ENCODE assay signal across 21 cellular contexts in the genomic region with DNA sequence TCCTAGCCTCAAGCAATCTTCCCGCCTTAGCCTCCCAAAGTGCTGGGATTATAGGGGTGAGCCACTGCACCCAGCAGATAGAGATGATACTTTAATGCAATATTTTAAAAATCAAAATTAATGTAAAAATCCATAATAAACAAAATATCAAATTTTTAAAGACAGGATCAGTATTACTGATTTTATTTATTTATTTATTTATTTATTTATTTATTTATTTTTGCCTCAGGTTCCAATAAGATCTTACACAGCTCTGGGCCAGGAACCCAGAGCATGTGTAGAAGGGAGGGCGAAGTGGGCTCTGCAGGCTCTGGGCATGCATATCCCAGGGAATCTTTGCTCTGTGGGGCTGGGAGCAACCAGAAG. TPM values are rescaled to one million over a fixed set of nuclear protein-coding genes. Genes with fewer than 3 reads are reported as not detected.
DNase-seq lines count a peak whose midpoint lies in the region; TF ChIP-seq lines count a peak whose summit lies in the region.
"Had no signal": no experiment of that assay in that cellular context is flagged by ENCODE, and none has a peak within 500 bp of the region (broad histone marks: within the 10 kb centered on the region; RNA-seq: fewer than 3 reads in every experiment).

No MANE protein-coding gene starts in this region.

- no peaks in the 10 kb centered on the region for H3K27me3 ChIP-seq in HUES64 (ENCODE audit: insufficient read depth, low read length)
- no peaks in the 10 kb centered on the region for H3K27me3 ChIP-seq in brain microvascular endothelial cell (replicated peaks)
- no peaks in the 10 kb centered on the region for H3K27me3 ChIP-seq in Caco-2 (replicated peaks; ENCODE audit: control insufficient read depth, insufficient read depth, low read length)
- H3K27me3 ChIP-seq in effector memory CD4-positive, alpha-beta T cell (replicated peaks; ENCODE audit: control insufficient read depth, insufficient read depth, low read length, poor library complexity, severe bottlenecking), result no peaks in the 10 kb centered on the region
- H3K27me3 ChIP-seq: breast epithelium, MG63, right lobe of liver had no signal

- WGBS in HUES64, result 78% methylated on average over 1 of the region's 2 CpGs

- no TSS peak for BruUV-seq in Caco-2 (replicated peaks; lab: Mats Ljungman, UMichigan)

- H3K4me1 Mint-ChIP-seq in nephron (peaks cover 50% of the 10 kb centered on the region), Caco-2 (ENCODE audit: low read depth, unreplicated experiment) (peaks cover 20% of the 10 kb centered on the region)
- H3K4me1 Mint-ChIP-seq: activated CD4-positive, alpha-beta memory T cell treated with anti-CD3 and anti-CD28 coated beads, Interleukin-2, amount 10 ng/mL, durations not matched to agents 7 days and 5 days; activated naive CD8-positive, alpha-beta T cell treated with anti-CD3 and anti-CD28 coated beads, Interleukin-2, amount 50 U/mL, for 24 hours; naive B cell had no signal

- POLR2A ChIA-PET in Caco-2 (lab: Charles Lee), result no interaction called here

- H3K4me3 ChIP-seq in HUES64 (ENCODE audit: low read length), result no peak overlapping the region
- no peak overlapping the region for H3K4me3 ChIP-seq in brain microvascular endothelial cell (ENCODE audit: low read depth, low read length)
- no peak overlapping the region for H3K4me3 ChIP-seq in Caco-2 (ENCODE audit: low read depth, low read length)
- H3K4me3 ChIP-seq in effector memory CD4-positive, alpha-beta T cell (ENCODE audit: insufficient read depth, low read depth, low read length, poor library complexity, severe bottlenecking), result no peak overlapping the region
- H3K4me3 ChIP-seq: breast epithelium, coronary artery, MG63, right lobe of liver had no signal

- H3K27ac ChIP-seq in HUES64 (ENCODE audit: low read depth, low read length) (0 out of 2 replicates have a peak overlapping the region, but pooled peaks have one; percentile 19), brain microvascular endothelial cell (peak overlapping the region; percentile 50)
- H3K27ac ChIP-seq in effector memory CD4-positive, alpha-beta T cell (ENCODE audit: insufficient read depth, low read length, poor library complexity, severe bottlenecking), result no peak overlapping the region
- H3K27ac ChIP-seq: parathyroid adenoma, right lobe of liver, RWPE1 had no signal

- CTCF ChIA-PET in Caco-2 (lab: Charles Lee), result interaction anchor here (1.0 kb wide), 2 partner anchors 12 kb away, joined by 3 read pairs; no protein-coding TSS in a partner anchor

- DNase-seq in brain microvascular endothelial cell (no peak), Caco-2 (no peak), DMS114 treated with DMSO at 0.1 percent for 48 hours (lab: John Stamatoyannopoulos, UW; ENCODE audit: unreplicated experiment) (no peak), NCI-H146 treated with DMSO at 0.1 percent for 48 hours (lab: John Stamatoyannopoulos, UW; ENCODE audit: unreplicated experiment) (no peak)
- no peak for DNase-seq in effector memory CD4-positive, alpha-beta T cell
- DNase-seq: activated CD4-positive, alpha-beta memory T cell treated with anti-CD3 and anti-CD28 coated beads, Interleukin-2, amount 10 ng/mL, durations not matched to agents 7 days and 5 days; activated effector memory CD4-positive, alpha-beta T cell treated with anti-CD3 and anti-CD28 coated beads, Interleukin-2, amount 50 U/mL, for 16 hours; activated naive CD8-positive, alpha-beta T cell treated with anti-CD3 and anti-CD28 coated beads, Interleukin-2, amount 50 U/mL, for 24 hours; DMS79 treated with DMSO at 0.1 percent for 48 hours; naive B cell; NCI-H1436; NCI-H524 treated with DMSO at 0.1 percent for 48 hours had no signal

- H3K9me3 Mint-ChIP-seq in nephron (no peaks in the 10 kb centered on the region), Caco-2 (ENCODE audit: unreplicated experiment) (no peaks in the 10 kb centered on the region)
- H3K9me3 Mint-ChIP-seq: activated CD4-positive, alpha-beta memory T cell treated with anti-CD3 and anti-CD28 coated beads, Interleukin-2, amount 10 ng/mL, durations not matched to agents 7 days and 5 days; activated naive CD8-positive, alpha-beta T cell treated with anti-CD3 and anti-CD28 coated beads, Interleukin-2, amount 50 U/mL, for 24 hours; naive B cell had no signal

- in situ Hi-C loops in brain microvascular endothelial cell (cut with HindIII; ENCODE audit: low pct_ligation_motif_present, low sequenced_read_pairs), result no loop called here

- peaks cover 14% of the 10 kb centered on the region for H3K4me1 ChIP-seq in HUES64 (ENCODE audit: insufficient read depth, low read length)
- H3K4me1 ChIP-seq in Caco-2, result peaks cover 31% of the 10 kb centered on the region
- no peaks in the 10 kb centered on the region for H3K4me1 ChIP-seq in effector memory CD4-positive, alpha-beta T cell (ENCODE audit: control insufficient read depth, insufficient read depth, low read length, poor library complexity, severe bottlenecking)
- H3K4me1 ChIP-seq: breast epithelium, parathyroid adenoma, right lobe of liver had no signal

- peaks cover 2% of the 10 kb centered on the region for H3K27me3 Mint-ChIP-seq in nephron (ENCODE audit: low read depth)
- no peaks in the 10 kb centered on the region for H3K27me3 Mint-ChIP-seq in Caco-2 (ENCODE audit: insufficient read depth, unreplicated experiment)

- no peaks in the 10 kb centered on the region for H3K36me3 ChIP-seq in HUES64 (ENCODE audit: insufficient read depth, low read length)
- no peaks in the 10 kb centered on the region for H3K36me3 ChIP-seq in brain microvascular endothelial cell (replicated peaks)
- H3K36me3 ChIP-seq in Caco-2 (ENCODE audit: control insufficient read depth, insufficient read depth, low read length), result no peaks in the 10 kb centered on the region
- H3K36me3 ChIP-seq in effector memory CD4-positive, alpha-beta T cell (ENCODE audit: control insufficient read depth, insufficient read depth, low read length), result no peaks in the 10 kb centered on the region
- H3K36me3 ChIP-seq: breast epithelium, MG63, right lobe of liver had no signal

- H3K36me3 Mint-ChIP-seq in nephron (ENCODE audit: low read depth) (no peaks in the 10 kb centered on the region), Caco-2 (ENCODE audit: insufficient read depth, unreplicated experiment) (no peaks in the 10 kb centered on the region)
- H3K36me3 Mint-ChIP-seq: naive B cell had no signal

- intact Hi-C loops in Caco-2 (cut with micrococcal nuclease; ENCODE audit: unreplicated experiment), result no loop called here

- H3K27ac Mint-ChIP-seq in nephron (peak overlapping the region; percentile 83 to 92 (median 86)), Caco-2 (ENCODE audit: unreplicated experiment) (no peak overlapping the region)
- H3K27ac Mint-ChIP-seq: activated CD4-positive, alpha-beta memory T cell treated with anti-CD3 and anti-CD28 coated beads, Interleukin-2, amount 10 ng/mL, durations not matched to agents 7 days and 5 days; activated naive CD8-positive, alpha-beta T cell treated with anti-CD3 and anti-CD28 coated beads, Interleukin-2, amount 50 U/mL, for 24 hours; naive B cell had no signal

- no peak overlapping the region for H3K9ac ChIP-seq in HUES64 (ENCODE audit: low read depth, low read length)
- H3K9ac ChIP-seq: parathyroid adenoma had no signal

- H3K4me3 Mint-ChIP-seq in nephron (no peak overlapping the region), Caco-2 (ENCODE audit: unreplicated experiment) (no peak overlapping the region)
- H3K4me3 Mint-ChIP-seq: activated CD4-positive, alpha-beta memory T cell treated with anti-CD3 and anti-CD28 coated beads, Interleukin-2, amount 10 ng/mL, durations not matched to agents 7 days and 5 days; activated naive CD8-positive, alpha-beta T cell treated with anti-CD3 and anti-CD28 coated beads, Interleukin-2, amount 50 U/mL, for 24 hours; naive B cell had no signal

- TF ChIP-seq CTCF in brain microvascular endothelial cell (IDR thresholded peaks at IDR 0.05; ENCODE audit: low read depth, low read length, missing control alignments), result no peak
- TF ChIP-seq CTCF in nephron (IDR thresholded peaks at IDR 0.05; ENCODE audit: unreplicated experiment in 3 of 3), result no peak
- no peak for TF ChIP-seq CTCF in Caco-2 (IDR thresholded peaks at IDR 0.05; ENCODE audit: insufficient read depth in 1 of 2, low read depth in 1 of 2, low read length in 1 of 2, severe bottlenecking in 1 of 2, unreplicated experiment in 1 of 2)

- H3K9me3 ChIP-seq in HUES64 (ENCODE audit: insufficient read depth, low read depth, low read length) (no peaks in the 10 kb centered on the region), Caco-2 (no peaks in the 10 kb centered on the region)
- no peaks in the 10 kb centered on the region for H3K9me3 ChIP-seq in effector memory CD4-positive, alpha-beta T cell (ENCODE audit: control insufficient read depth, low read length)
- H3K9me3 ChIP-seq: breast epithelium, MG63, right lobe of liver had no signal

RNA-seq across cellular contexts. Expression of gene FZD2, which starts 41.6 kb away (rescaled TPM):
- polyA plus RNA-seq in HUES64 (2013, experiment 1 of 2), result 30.7 TPM
- polyA plus RNA-seq in HUES64 (2013, experiment 2 of 2), result 37.2 TPM
- 36.4 and 39.5 TPM in 2 replicates for total RNA-seq in Caco-2 (2022)

RNA-seq across cellular contexts. Expression of gene MEIOC, which starts 57.4 kb away (rescaled TPM):
- polyA plus RNA-seq in HUES64 (2013, experiment 1 of 2), result 2.9 TPM
- polyA plus RNA-seq in HUES64 (2013, experiment 2 of 2), result 4.7 TPM
- not detected in 2 replicates for total RNA-seq in Caco-2 (2022)
- total RNA-seq: lung microvascular endothelial cell, right lobe of liver had no signal
